ENCODE assay signal across 8 cellular contexts in the genomic region with DNA sequence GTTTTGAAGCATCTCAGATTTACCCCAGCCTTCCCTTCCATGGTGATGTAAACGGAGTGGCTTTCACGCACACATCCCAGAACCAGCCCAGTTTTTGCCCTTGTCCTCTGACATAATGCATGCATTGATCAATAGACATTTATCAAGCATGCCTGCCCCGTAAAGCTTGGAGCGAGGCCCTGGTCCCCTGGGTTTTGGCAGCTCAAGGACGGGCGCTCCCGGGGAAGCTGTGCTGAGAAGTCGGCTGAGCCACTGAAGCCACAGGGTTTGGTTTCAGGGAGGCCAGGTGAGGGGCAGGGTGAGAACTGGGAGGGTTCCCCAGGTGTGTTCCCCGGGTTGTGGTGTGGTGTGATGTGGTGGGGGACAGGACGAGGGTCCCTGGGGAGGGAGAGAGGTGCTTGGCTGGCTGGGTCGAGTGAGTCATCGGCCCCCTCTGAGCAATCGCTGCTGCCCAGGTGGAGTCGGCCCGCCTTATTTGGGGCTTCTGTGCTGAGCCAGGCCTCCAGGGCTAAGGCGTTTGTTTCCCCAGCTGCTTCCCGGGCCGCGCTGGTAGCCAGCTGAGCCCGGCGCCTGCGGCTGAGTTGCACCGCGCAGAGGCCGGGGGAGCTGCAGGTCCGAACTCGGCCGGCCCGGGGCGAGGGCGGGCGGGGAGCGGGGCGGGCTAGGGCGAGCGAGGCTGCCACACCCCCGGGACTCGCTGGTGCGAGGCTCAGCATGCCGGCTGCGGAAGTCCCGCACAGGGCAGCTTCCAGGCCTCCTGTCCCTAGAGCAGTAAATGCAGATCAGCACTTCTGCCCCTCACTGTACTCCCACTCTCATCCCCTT. TPM values are rescaled to one million over a fixed set of nuclear protein-coding genes. Genes with fewer than 3 reads are reported as not detected.
A peak's percentile ranks its signal among the peaks of the same experiment; 100 is the strongest.
DNase-seq lines count a peak whose midpoint lies in the region; ATAC-seq and TF ChIP-seq lines count a peak whose summit lies in the region.

No MANE protein-coding gene starts in this region.

- RAD21 ChIA-PET in HCT116 (lab: Charles Lee; ENCODE audit: low non-redundant PET in 1 of 2, low total read pairs in 2 of 2, uncharacterized antibody in 2 of 2, unreplicated experiment in 2 of 2): no interaction called here

- peaks cover 7% of the 10 kb centered on the region for H3K36me3 Mint-ChIP-seq in neural progenitor cell

- no TSS peak for BruUV-seq in HCT116 (replicated peaks; lab: Mats Ljungman, UMichigan)

- H3K9ac ChIP-seq in HCT116 (ENCODE audit: low read length): peak overlapping the region; percentile 52
- H3K9ac ChIP-seq in neural progenitor cell: no peak overlapping the region

- no peak for TF ChIP-seq RAD21 in HCT116 (IDR thresholded peaks at IDR 0.05; ENCODE audit: low read depth)

- TF ChIP-seq CTCF in HCT116 (IDR thresholded peaks at IDR 0.05 in 2 of 3, conservative IDR thresholded peaks at IDR 0.05 in 1 of 3; ENCODE audit: borderline replicate concordance in 1 of 3, insufficient read depth in 1 of 3, low read depth in 2 of 3, low read length in 2 of 3) (no peak), epithelial cell of proximal tubule (conservative IDR thresholded peaks at IDR 0.05; ENCODE audit: low read depth, low read length) (no peak), neural progenitor cell (IDR thresholded peaks at IDR 0.05) (peak; percentile 8), upper lobe of right lung (IDR thresholded peaks at IDR 0.05) (peak; percentile 10)

- no peaks in the 10 kb centered on the region for H3K36me3 ChIP-seq in HCT116 (ENCODE audit: control insufficient read depth in 1 of 2, insufficient read depth in 2 of 2, low read length in 2 of 2)
- H3K36me3 ChIP-seq in neural progenitor cell: no peaks in the 10 kb centered on the region
- H3K36me3 ChIP-seq in upper lobe of right lung: no peaks in the 10 kb centered on the region

- H2AFZ ChIP-seq in HCT116 (ENCODE audit: low read depth, low read length, poor library complexity, severe bottlenecking) (peak overlapping the region; percentile 85), neural progenitor cell (replicated peaks) (peak overlapping the region; percentile 62)

- intact Hi-C loops in HCT116 (cut with micrococcal nuclease) (no loop called here), upper lobe of right lung (cut with DNase I) (no loop called here)

- TF ChIP-seq POLR2A in HCT116 (IDR thresholded peaks at IDR 0.05; ENCODE audit: borderline replicate concordance, extremely low read depth, insufficient read depth, insufficient read length): no peak

- H3K4me1 ChIP-seq in HCT116 (ENCODE audit: control insufficient read depth in 1 of 2, insufficient read depth in 2 of 2, low read length in 2 of 2) (peaks cover 8 to 24% of the 10 kb centered on the region in 2 experiments), neural progenitor cell (peaks cover 7% of the 10 kb centered on the region), upper lobe of right lung (peaks cover 50% of the 10 kb centered on the region)

- 0 out of 2 replicates have a peak overlapping the region, but pooled peaks have one; percentile 11 for H3K27ac ChIP-seq in HCT116 (ENCODE audit: low read depth, low read length)
- H3K27ac ChIP-seq in neural progenitor cell: no peak overlapping the region
- H3K27ac ChIP-seq in upper lobe of right lung: peak overlapping the region; percentile 11

- POLR2A ChIA-PET in HCT116 (lab: Charles Lee): no interaction called here

- H3K79me2 ChIP-seq in HCT116 (ENCODE audit: insufficient read depth, low read length) (no peaks in the 10 kb centered on the region), neural progenitor cell (ENCODE audit: low read depth) (peaks cover 7% of the 10 kb centered on the region)

- H3K4me3 Mint-ChIP-seq in neural progenitor cell: peak overlapping the region; percentile 62

- H3K4me2 ChIP-seq in HCT116 (ENCODE audit: low read length): peak overlapping the region; percentile 83
- peak overlapping the region; percentile 76 for H3K4me2 ChIP-seq in neural progenitor cell

- no peak overlapping the region for H3K27ac Mint-ChIP-seq in neural progenitor cell

- DNase-seq in EH (ENCODE audit: low read depth) (peak; percentile 71), HCT116 (ENCODE audit: low read depth, low spot score) (no peak), NCI-H2107 treated with DMSO at 0.1 percent for 48 hours (lab: John Stamatoyannopoulos, UW; ENCODE audit: unreplicated experiment) (peak; percentile 91), activated T-cell treated with anti-CD3 and anti-CD28 coated beads for 4 hours (peak; percentile 52), epithelial cell of proximal tubule (ENCODE audit: low read depth) (no peak), neural progenitor cell (ENCODE audit: low spot score) (peak; percentile 86), upper lobe of right lung (peak; percentile 82)

- H3K9me2 ChIP-seq in HCT116 (ENCODE audit: insufficient read depth): no peaks in the 10 kb centered on the region

- no peaks in the 10 kb centered on the region for H4K20me1 ChIP-seq in HCT116 (ENCODE audit: insufficient read depth)
- peaks cover 36% of the 10 kb centered on the region for H4K20me1 ChIP-seq in neural progenitor cell (ENCODE audit: low read depth)

- peaks cover 17% of the 10 kb centered on the region for H3K4me1 Mint-ChIP-seq in neural progenitor cell

- no peaks in the 10 kb centered on the region for H3K27me3 ChIP-seq in HCT116 (ENCODE audit: insufficient read depth, low read length)
- no peaks in the 10 kb centered on the region for H3K27me3 ChIP-seq in neural progenitor cell
- H3K27me3 ChIP-seq in upper lobe of right lung: no peaks in the 10 kb centered on the region

- peak overlapping the region; percentile 20 to 48 for H3K4me3 ChIP-seq in HCT116 (replicated peaks in 1 of 2; ENCODE audit: low read depth in 1 of 2, low read length in 2 of 2)
- peak overlapping the region; percentile 36 for H3K4me3 ChIP-seq in epithelial cell of proximal tubule (ENCODE audit: low read depth, low read length)
- H3K4me3 ChIP-seq in neural progenitor cell: peak overlapping the region; percentile 25
- H3K4me3 ChIP-seq in upper lobe of right lung: peak overlapping the region; percentile 31

- peaks cover 13% of the 10 kb centered on the region for H3F3A ChIP-seq in neural progenitor cell (ENCODE audit: low read depth)

- H3K9me3 ChIP-seq in HCT116 (ENCODE audit: control insufficient read depth in 1 of 2, insufficient read depth in 1 of 2, low read depth in 1 of 2, low read length in 2 of 2) (no peaks in the 10 kb centered on the region), neural progenitor cell (ENCODE audit: low read depth) (no peaks in the 10 kb centered on the region), upper lobe of right lung (no peaks in the 10 kb centered on the region)

- CTCF ChIA-PET in HCT116 (lab: Charles Lee): no interaction called here

- H3K27me3 Mint-ChIP-seq in neural progenitor cell (ENCODE audit: insufficient read depth, low read depth): peaks cover 8% of the 10 kb centered on the region

- ATAC-seq in HCT116: peak; percentile 96
- peak; percentile 92 for ATAC-seq in upper lobe of right lung
- ATAC-seq in HG02623 (IDR thresholded peaks at IDR 0.05; ENCODE audit: unreplicated experiment): no peak

- H3K9me3 Mint-ChIP-seq in neural progenitor cell: no peaks in the 10 kb centered on the region

TF ChIP-seq in HCT116, 20 proteins besides CTCF, POLR2A, EP300 and RAD21:
- TF ChIP-seq, protein P1, sequence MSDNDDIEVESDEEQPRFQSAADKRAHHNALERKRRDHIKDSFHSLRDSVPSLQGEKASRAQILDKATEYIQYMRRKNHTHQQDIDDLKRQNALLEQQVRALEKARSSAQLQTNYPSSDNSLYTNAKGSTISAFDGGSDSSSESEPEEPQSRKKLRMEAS (IDR thresholded peaks at IDR 0.05): peak; percentile 78
- TF ChIP-seq ZNF274 (IDR thresholded peaks at IDR 0.05; ENCODE audit: low read depth, low read length) (no peak), ZFX (IDR thresholded peaks at IDR 0.05) (peak; percentile 52), ELF1 (IDR thresholded peaks at IDR 0.05; ENCODE audit: borderline replicate concordance, low read depth) (no peak)

RNA-seq across cellular contexts. Expression of a gene that starts 23.6 kb away (rescaled TPM):
- total RNA-seq in HCT116 (2021; ENCODE audit: unreplicated experiment) (37.1 TPM), epithelial cell of proximal tubule (19.7 and 51.1 TPM in 2 replicates), neural progenitor cell (ENCODE audit: low replicate concordance) (39.6 and 39.8 TPM in 2 replicates), upper lobe of right lung (93.8 TPM)
- 22.3 and 25.3 TPM in 2 replicates for polyA plus RNA-seq in HCT116 (2012)

Comparison
In these comparisons a context has a peak if more than half of its experiments do, and no peak if none do; other contexts are left out.
1. DNase-seq: peak in EH (single experiment), NCI-H2107 treated with DMSO at 0.1 percent for 48 hours (single experiment), activated T-cell treated with anti-CD3 and anti-CD28 coated beads for 4 hours (single experiment), neural progenitor cell (single experiment) and upper lobe of right lung (single experiment); none in HCT116 (single experiment) and epithelial cell of proximal tubule (single experiment).
2. CTCF ChIP-seq: peak in neural progenitor cell (single experiment) and upper lobe of right lung (single experiment); none in HCT116 (0 of 3) and epithelial cell of proximal tubule (single experiment).
3. Peak in every context shown above with its lines, with median percentiles within 50 percentile points of each other: H3K4me3 ChIP-seq.